ENCODE assay signal across 25 cellular contexts in genomic region chr10:84078771-84079170, GRCh38.
"Had no signal": no experiment of that assay in that cellular context is flagged by ENCODE, and none has a peak within 500 bp of the region (broad histone marks: within the 10 kb centered on the region; RNA-seq: fewer than 3 reads in every experiment).

No MANE protein-coding gene starts in this region.

- H3K4me3 ChIP-seq: pancreas, psoas muscle, right lobe of liver, sigmoid colon, stomach, thoracic aorta, thyroid gland, tibial nerve, upper lobe of left lung, vagina had no signal

- H3K27ac ChIP-seq: neutrophil, pancreas, psoas muscle, right lobe of liver, sigmoid colon, stomach, thoracic aorta, thyroid gland, tibial nerve, upper lobe of left lung, vagina had no signal

- H3K36me3 ChIP-seq: neutrophil, pancreas, right lobe of liver, sigmoid colon, stomach, thoracic aorta, thyroid gland, tibial nerve, upper lobe of left lung, vagina had no signal

- DNase-seq: nephron progenitor cell; nucleus accumbens; pancreas; psoas muscle; right cardiac atrium; right lobe of liver; sigmoid colon; small intestine; stimulated activated CD4-positive, alpha-beta T cell treated with anti-CD3 and anti-CD28 coated beads, Interleukin-15, amount 100 ng/mL, for 24 hours; stimulated activated CD4-positive, alpha-beta T cell treated with anti-CD3 and anti-CD28 coated beads, Interleukin-2, amount 100 ng/mL, for 24 hours; stimulated activated CD4-positive, alpha-beta T cell treated with anti-CD3 and anti-CD28 coated beads, Interleukin-2, amount 100 ng/mL, for 48 hours; stimulated activated CD4-positive, alpha-beta T cell treated with anti-CD3 and anti-CD28 coated beads, Interleukin-4, amount 100 ng/mL, for 24 hours; stimulated activated naive B cell treated with anti-CD40 and anti-IgM and Interleukin-4, amounts not matched to agents 10 μg/mL and 1 μg/mL and 100 μg/mL, for 72 hours; stimulated activated naive CD4-positive, alpha-beta T cell treated with Interleukin-2 at 50 U/mL for 16 hours; stomach; thyroid gland; trophoblast cell; upper lobe of left lung had no signal

- H3K4me1 ChIP-seq: pancreas, psoas muscle, right lobe of liver, tibial nerve, upper lobe of left lung had no signal

- H3K27me3 ChIP-seq: neutrophil, pancreas, right lobe of liver, sigmoid colon, stomach, thyroid gland, tibial nerve, upper lobe of left lung, vagina had no signal

- ATAC-seq: natural killer cell treated with Interleukin-12 subunit alpha and Interleukin-12 subunit beta and Interleukin-15 and Interleukin-18, amount 100 ng/mL, for 72 hours; pancreas; psoas muscle; right cardiac atrium; right lobe of liver; stimulated activated effector memory CD8-positive, alpha-beta T cell treated with anti-CD3 and anti-CD28 coated beads, Interleukin-12 subunit alpha, Interleukin-12 subunit beta, amount 100 ng/mL, for 72 hours; stimulated activated naive B cell treated with anti-CD40 and anti-IgM and Interleukin-4, amounts not matched to agents 10 μg/mL and 1 μg/mL and 100 μg/mL, for 72 hours had no signal

- FAIRE-seq: pancreas, small intestine, urothelium cell line had no signal

- H3K9me3 ChIP-seq: neutrophil, pancreas, psoas muscle, right lobe of liver, sigmoid colon, stomach, thoracic aorta, thyroid gland, upper lobe of left lung, vagina had no signal
